ENCODE assay signal across 18 cellular contexts in genomic region chr3:39226106-39226741, GRCh38. TPM values are rescaled to one million over a fixed set of nuclear protein-coding genes. Genes with fewer than 3 reads are reported as not detected.
DNase-seq lines count a peak whose midpoint lies in the region; ATAC-seq and TF ChIP-seq lines count a peak whose summit lies in the region.
"Had no signal": no experiment of that assay in that cellular context is flagged by ENCODE, and none has a peak within 500 bp of the region (broad histone marks: within the 10 kb centered on the region; RNA-seq: fewer than 3 reads in every experiment).

No MANE protein-coding gene starts in this region.

- TF ChIP-seq CTCF in type B pancreatic cell (conservative IDR thresholded peaks at IDR 0.05) = no peak

- ATAC-seq in GM21423 (IDR thresholded peaks at IDR 0.05; ENCODE audit: unreplicated experiment) (peak; percentile 76), HG03108 (IDR thresholded peaks at IDR 0.05; ENCODE audit: unreplicated experiment) (no peak), HG02852 (IDR thresholded peaks at IDR 0.05; ENCODE audit: unreplicated experiment) (no peak)
- no peak for ATAC-seq in central memory CD8-positive, alpha-beta T cell (replicated peaks; ENCODE audit: extremely low read depth, poor library complexity, severe bottlenecking)
- ATAC-seq: heart right ventricle, left colon had no signal

- H3K4me1 Mint-ChIP-seq in central memory CD8-positive, alpha-beta T cell = peaks cover 46% of the 10 kb centered on the region
- H3K4me1 Mint-ChIP-seq in type B pancreatic cell (ENCODE audit: unreplicated experiment) = no peaks in the 10 kb centered on the region

- H3K36me3 Mint-ChIP-seq in central memory CD8-positive, alpha-beta T cell (ENCODE audit: insufficient read depth) = no peaks in the 10 kb centered on the region
- H3K36me3 Mint-ChIP-seq in type B pancreatic cell = no peaks in the 10 kb centered on the region

- H3K27me3 Mint-ChIP-seq in central memory CD8-positive, alpha-beta T cell = no peaks in the 10 kb centered on the region
- peaks cover 17% of the 10 kb centered on the region for H3K27me3 Mint-ChIP-seq in type B pancreatic cell

- peak overlapping the region; percentile 0 for H3K27ac Mint-ChIP-seq in central memory CD8-positive, alpha-beta T cell (ENCODE audit: low read depth)
- H3K27ac Mint-ChIP-seq in type B pancreatic cell = no peak overlapping the region
- H3K27ac Mint-ChIP-seq: activated naive CD4-positive, alpha-beta T cell treated with anti-CD3 and anti-CD28 coated beads for 36 hours had no signal

- no peaks in the 10 kb centered on the region for H3K9me3 Mint-ChIP-seq in central memory CD8-positive, alpha-beta T cell
- H3K9me3 Mint-ChIP-seq in type B pancreatic cell = no peaks in the 10 kb centered on the region
- H3K9me3 Mint-ChIP-seq: activated naive CD4-positive, alpha-beta T cell treated with anti-CD3 and anti-CD28 coated beads for 36 hours had no signal

- DNase-seq in GDM1 (lab: John Stamatoyannopoulos, UW) = peak; percentile 5
- peak; percentile 61 to 77 for DNase-seq in Kasumi-1 (lab: John Stamatoyannopoulos, UW)
- DNase-seq in central memory CD8-positive, alpha-beta T cell (ENCODE audit: low spot score in 2 of 2) = no peak
- no peak for DNase-seq in HuH-7.5 (ENCODE audit: low spot score)
- no peak for DNase-seq in type B pancreatic cell (ENCODE audit: extremely low spot score, unreplicated experiment)
- DNase-seq: activated naive CD4-positive, alpha-beta T cell treated with anti-CD3 and anti-CD28 coated beads for 36 hours; DMS 273 treated with DMSO at 0.1 percent for 48 hours; heart right ventricle; Karpas-422; left colon; NCI-H2081 treated with DMSO at 0.1 percent for 48 hours; stimulated activated CD8-positive, alpha-beta memory T cell treated with anti-CD3 and anti-CD28 coated beads, Interleukin-4, amount 100 ng/mL, for 48 hours; trophoblast cell had no signal

- H3K4me3 Mint-ChIP-seq in central memory CD8-positive, alpha-beta T cell = no peak overlapping the region
- H3K4me3 Mint-ChIP-seq in type B pancreatic cell = no peak overlapping the region
- H3K4me3 Mint-ChIP-seq: activated naive CD4-positive, alpha-beta T cell treated with anti-CD3 and anti-CD28 coated beads for 36 hours had no signal

RNA-seq across cellular contexts. Expression of gene XIRP1, which starts 33.8 kb away (rescaled TPM):
- 0.12 TPM in 1 of 2 replicates, not detected in the other for total RNA-seq in type B pancreatic cell (ENCODE audit: low replicate concordance)
- total RNA-seq: endothelial cell of umbilical vein, left colon had no signal

RNA-seq across cellular contexts. Expression of gene CX3CR1, which starts 53.6 kb away (rescaled TPM):
- total RNA-seq in type B pancreatic cell (ENCODE audit: low replicate concordance) = 0.21 TPM in 1 of 2 replicates, not detected in the other
- total RNA-seq: activated naive CD4-positive, alpha-beta T cell treated with anti-CD3 and anti-CD28 coated beads for 36 hours; endothelial cell of umbilical vein; myocyte had no signal

Comparison
In these comparisons a context has a peak if more than half of its experiments do, and no peak if none do; other contexts are left out.
1. DNase-seq: peak in GDM1 (single experiment) and Kasumi-1 (2 of 2); none in central memory CD8-positive, alpha-beta T cell (0 of 2), HuH-7.5 (single experiment) and type B pancreatic cell (single experiment).